In genomic region chr3:8997151-8997550, GRCh38 we compare ENCODE assay signal across 11 cellular contexts. TPM values are rescaled to one million over a fixed set of nuclear protein-coding genes. Genes with fewer than 3 reads are reported as not detected.
DNase-seq lines count a peak whose midpoint lies in the region; ATAC-seq lines count a peak whose summit lies in the region.
"Had no signal": no experiment of that assay in that cellular context is flagged by ENCODE, and none has a peak within 500 bp of the region (broad histone marks: within the 10 kb centered on the region; RNA-seq: fewer than 3 reads in every experiment).

No MANE protein-coding gene starts in this region.

- no peak overlapping the region for H2BK5ac ChIP-seq in mesenchymal stem cell (ENCODE audit: low read depth, low read length, poor library complexity, severe bottlenecking)

- no peaks in the 10 kb centered on the region for H3K9me3 ChIP-seq in mesenchymal stem cell (ENCODE audit: control insufficient read depth, low read length)
- H3K9me3 ChIP-seq: Caco-2 had no signal

- no peak overlapping the region for H4K8ac ChIP-seq in mesenchymal stem cell (ENCODE audit: low read length)

- no peaks in the 10 kb centered on the region for H3K4me1 ChIP-seq in mesenchymal stem cell (ENCODE audit: control insufficient read depth, insufficient read depth, low read depth, low read length)
- H3K4me1 ChIP-seq: Caco-2 had no signal

- no peak overlapping the region for H2BK12ac ChIP-seq in mesenchymal stem cell (ENCODE audit: low read length in 2 of 2)

- 82% methylated on average over 3 of the region's 3 CpGs for WGBS in mesenchymal stem cell

- H3K4ac ChIP-seq in mesenchymal stem cell (ENCODE audit: low read depth in 1 of 2, low read length in 2 of 2): no peak overlapping the region

- no peak for ATAC-seq in stimulated activated naive CD8-positive, alpha-beta T cell treated with anti-CD3 and anti-CD28 coated beads, Interleukin-15, Interleukin-2, amounts not matched to agents 100 U/mL and 50 U/mL, for 24 hours
- no peak for ATAC-seq in HG03354 (IDR thresholded peaks at IDR 0.05; ENCODE audit: poor library complexity, severe bottlenecking, unreplicated experiment)

- H3K36me3 ChIP-seq in mesenchymal stem cell (ENCODE audit: control insufficient read depth in 1 of 2, insufficient read depth in 2 of 2, low read depth in 1 of 2, low read length in 2 of 2): peaks cover 0 to 2% of the 10 kb centered on the region in 2 experiments

- H3K4me2 ChIP-seq in mesenchymal stem cell (ENCODE audit: low read length, poor library complexity, severe bottlenecking): no peak overlapping the region
- H3K4me2 ChIP-seq: PC-9 had no signal

- H2AFZ ChIP-seq in mesenchymal stem cell (ENCODE audit: low read depth, low read length): no peak overlapping the region
- H2AFZ ChIP-seq: PC-9 had no signal

- peak overlapping the region in 1 of 2 experiments; percentile 6 for H3K14ac ChIP-seq in mesenchymal stem cell (ENCODE audit: low read length in 2 of 2)

- peak overlapping the region in 1 of 2 experiments; percentile 27 for H3K4me3 ChIP-seq in mesenchymal stem cell (ENCODE audit: insufficient read depth in 1 of 2, low read depth in 1 of 2, low read length in 2 of 2)
- H3K4me3 ChIP-seq: PC-9 had no signal

- H3K79me1 ChIP-seq in mesenchymal stem cell (replicated peaks; ENCODE audit: low read length, poor library complexity, severe bottlenecking): no peaks in the 10 kb centered on the region

- H3K9ac ChIP-seq in mesenchymal stem cell (ENCODE audit: low read length): peak overlapping the region; percentile 72

- DNase-seq in mesenchymal stem cell: no peak
- peak; percentile 25 for DNase-seq in ureter (ENCODE audit: low spot score)
- DNase-seq in stimulated activated naive CD8-positive, alpha-beta T cell treated with anti-CD3 and anti-CD28 coated beads, Interleukin-15, Interleukin-2, amounts not matched to agents 100 U/mL and 50 U/mL, for 24 hours: no peak
- DNase-seq in effector CD4-positive, alpha-beta T cell: no peak
- DNase-seq: NCI-H1092, NCI-H524, PC-9 had no signal

- no peak overlapping the region for H3K23ac ChIP-seq in mesenchymal stem cell (ENCODE audit: low read length in 2 of 2)

- no peak overlapping the region for H3K18ac ChIP-seq in mesenchymal stem cell (ENCODE audit: low read depth in 1 of 2, low read length in 2 of 2)

- no peak overlapping the region for H2AK5ac ChIP-seq in mesenchymal stem cell (ENCODE audit: low read length, severe bottlenecking)

- H2BK15ac ChIP-seq in mesenchymal stem cell (ENCODE audit: low read depth, poor library complexity, severe bottlenecking): no peak overlapping the region

- H2BK120ac ChIP-seq in mesenchymal stem cell (ENCODE audit: low read depth, low read length): no peak overlapping the region

- peak overlapping the region; percentile 85 for H3K27ac ChIP-seq in angular gyrus (ENCODE audit: low read depth, low read length)
- H3K27ac ChIP-seq in cingulate gyrus (ENCODE audit: low read depth, low read length): peak overlapping the region; percentile 82
- H3K27ac ChIP-seq in mesenchymal stem cell (ENCODE audit: low read length, poor library complexity, severe bottlenecking): no peak overlapping the region
- H3K27ac ChIP-seq: PC-9 had no signal

- H3K27me3 ChIP-seq in mesenchymal stem cell (ENCODE audit: control insufficient read depth in 1 of 2, insufficient read depth in 1 of 2, low read length in 2 of 2): peaks cover 0 to 39% of the 10 kb centered on the region in 2 experiments

- H4K91ac ChIP-seq in mesenchymal stem cell (ENCODE audit: low read length): no peak overlapping the region

RNA-seq across cellular contexts. Expression of gene RAD18, which starts 33.9 kb away (rescaled TPM):
- polyA plus RNA-seq in mesenchymal stem cell (2013, experiment 1 of 2): 5.3 TPM
- polyA plus RNA-seq in mesenchymal stem cell (2013, experiment 2 of 2): 5.5 TPM
- total RNA-seq in ureter: 9.4 TPM
